ENCODE assay signal across 1 cellular context in the genomic region with DNA sequence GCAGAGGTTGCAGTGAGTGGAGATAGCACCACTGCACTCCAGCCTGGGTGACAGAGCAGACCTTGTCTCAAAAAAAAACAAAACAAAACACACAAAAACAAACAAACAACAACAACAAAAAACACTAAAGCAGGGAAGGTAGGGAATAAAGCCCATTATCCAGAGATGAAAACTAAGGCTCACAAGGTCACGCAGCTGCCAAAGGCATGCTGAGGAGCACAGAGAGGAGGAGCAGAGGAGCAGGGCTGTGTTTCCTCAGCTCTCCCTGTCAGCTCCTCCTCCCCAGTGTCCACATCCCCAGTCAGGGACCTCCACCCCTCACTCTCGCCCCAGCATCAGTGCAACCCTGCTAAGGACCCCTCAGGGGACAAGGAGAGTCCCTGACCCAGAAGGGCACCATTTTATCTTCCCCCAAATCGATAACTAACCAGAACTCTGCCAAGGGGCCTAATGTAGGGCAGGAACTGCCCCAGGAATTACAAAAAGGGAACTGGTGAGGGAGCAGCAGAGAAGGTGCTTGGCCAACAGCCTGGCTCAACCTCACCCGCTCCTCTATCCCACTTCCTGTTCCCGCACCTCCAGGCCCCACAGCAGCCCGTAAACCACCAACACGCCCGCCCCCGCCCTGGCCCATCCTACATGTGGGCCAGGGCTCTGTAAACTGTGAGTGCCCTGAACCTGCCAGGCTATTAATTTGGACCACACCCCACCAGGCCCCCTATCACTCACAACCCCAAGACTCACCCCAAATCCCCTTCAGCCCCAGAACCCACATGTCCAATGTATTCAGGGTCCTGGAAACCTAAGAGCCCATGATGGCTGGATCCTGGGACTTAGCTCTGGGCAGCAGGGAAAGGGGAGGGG.
TF ChIP-seq lines count a peak whose summit lies in the region.

No MANE protein-coding gene starts in this region.

TF ChIP-seq in GM12878, 131 proteins besides CTCF, POLR2A, EP300 and RAD21:
- TF ChIP-seq POU2F2 (IDR thresholded peaks at IDR 0.05; ENCODE audit: borderline replicate concordance, low read depth, low read length) (no peak), BHLHE40 (IDR thresholded peaks at IDR 0.05; ENCODE audit: borderline replicate concordance in 1 of 2, low read depth in 2 of 2, low read length in 1 of 2) (no peak), MEF2A (IDR thresholded peaks at IDR 0.05; ENCODE audit: insufficient read depth, low read depth, low read length) (no peak), BCL11A (IDR thresholded peaks at IDR 0.05; ENCODE audit: low read depth, low read length) (no peak), SPI1 (IDR thresholded peaks at IDR 0.05; ENCODE audit: borderline replicate concordance, insufficient read depth, low read depth, low read length) (peak; percentile 55), IKZF1 (conservative IDR thresholded peaks at IDR 0.05) (peak; percentile 27; the same call in 1 of the 2 replicates), CREB1 (IDR thresholded peaks at IDR 0.05; ENCODE audit: low read depth) (no peak), ZNF384 (IDR thresholded peaks at IDR 0.05; ENCODE audit: borderline replicate concordance, low read depth, low read length) (no peak), SMAD1 (IDR thresholded peaks at IDR 0.05; ENCODE audit: low read depth, partially characterized antibody) (no peak), ZNF622 (IDR thresholded peaks at IDR 0.05) (no peak), WRNIP1 (IDR thresholded peaks at IDR 0.05; ENCODE audit: borderline replicate concordance, low read depth, low read length) (no peak)
- TF ChIP-seq, protein P1, sequence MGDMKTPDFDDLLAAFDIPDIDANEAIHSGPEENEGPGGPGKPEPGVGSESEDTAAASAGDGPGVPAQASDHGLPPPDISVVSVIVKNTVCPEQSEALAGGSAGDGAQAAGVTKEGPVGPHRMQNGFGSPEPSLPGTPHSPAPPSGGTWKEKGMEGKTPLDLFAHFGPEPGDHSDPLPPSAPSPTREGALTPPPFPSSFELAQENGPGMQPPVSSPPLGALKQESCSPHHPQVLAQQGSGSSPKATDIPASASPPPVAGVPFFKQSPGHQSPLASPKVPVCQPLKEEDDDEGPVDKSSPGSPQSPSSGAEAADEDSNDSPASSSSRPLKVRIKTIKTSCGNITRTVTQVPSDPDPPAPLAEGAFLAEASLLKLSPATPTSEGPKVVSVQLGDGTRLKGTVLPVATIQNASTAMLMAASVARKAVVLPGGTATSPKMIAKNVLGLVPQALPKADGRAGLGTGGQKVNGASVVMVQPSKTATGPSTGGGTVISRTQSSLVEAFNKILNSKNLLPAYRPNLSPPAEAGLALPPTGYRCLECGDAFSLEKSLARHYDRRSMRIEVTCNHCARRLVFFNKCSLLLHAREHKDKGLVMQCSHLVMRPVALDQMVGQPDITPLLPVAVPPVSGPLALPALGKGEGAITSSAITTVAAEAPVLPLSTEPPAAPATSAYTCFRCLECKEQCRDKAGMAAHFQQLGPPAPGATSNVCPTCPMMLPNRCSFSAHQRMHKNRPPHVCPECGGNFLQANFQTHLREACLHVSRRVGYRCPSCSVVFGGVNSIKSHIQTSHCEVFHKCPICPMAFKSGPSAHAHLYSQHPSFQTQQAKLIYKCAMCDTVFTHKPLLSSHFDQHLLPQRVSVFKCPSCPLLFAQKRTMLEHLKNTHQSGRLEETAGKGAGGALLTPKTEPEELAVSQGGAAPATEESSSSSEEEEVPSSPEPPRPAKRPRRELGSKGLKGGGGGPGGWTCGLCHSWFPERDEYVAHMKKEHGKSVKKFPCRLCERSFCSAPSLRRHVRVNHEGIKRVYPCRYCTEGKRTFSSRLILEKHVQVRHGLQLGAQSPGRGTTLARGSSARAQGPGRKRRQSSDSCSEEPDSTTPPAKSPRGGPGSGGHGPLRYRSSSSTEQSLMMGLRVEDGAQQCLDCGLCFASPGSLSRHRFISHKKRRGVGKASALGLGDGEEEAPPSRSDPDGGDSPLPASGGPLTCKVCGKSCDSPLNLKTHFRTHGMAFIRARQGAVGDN (IDR thresholded peaks at IDR 0.05), result no peak
